8 cellular contexts compared by ENCODE assay signal in genomic region chr5:14593326-14594036, GRCh38. TPM values are rescaled to one million over a fixed set of nuclear protein-coding genes. Genes with fewer than 3 reads are reported as not detected.
DNase-seq lines count a peak whose midpoint lies in the region; TF ChIP-seq lines count a peak whose summit lies in the region.
"Had no signal": no experiment of that assay in that cellular context is flagged by ENCODE, and none has a peak within 500 bp of the region (broad histone marks: within the 10 kb centered on the region; RNA-seq: fewer than 3 reads in every experiment).

No MANE protein-coding gene starts in this region.

- H3K4me3 Mint-ChIP-seq in chondrocyte (ENCODE audit: unreplicated experiment): no peak overlapping the region

- DNase-seq in EH (ENCODE audit: low read depth) (peak; percentile 81), HL-60 (ENCODE audit: low read depth in 1 of 2, low spot score in 1 of 2) (no peak), chondrocyte (ENCODE audit: low spot score) (no peak), NCI-H510A treated with DMSO at 0.1 percent for 48 hours (lab: John Stamatoyannopoulos, UW) (no peak), DMS53 (lab: John Stamatoyannopoulos, UW) (no peak)
- peak; percentile 52 to 53 for DNase-seq in activated T-cell treated with anti-CD3 and anti-CD28 coated beads, Interleukin-2, amount 50 U/mL, for 48 hours
- DNase-seq: NCI-H2171 had no signal

- H3K27ac Mint-ChIP-seq in chondrocyte (ENCODE audit: unreplicated experiment): no peak overlapping the region

- H3K27me3 Mint-ChIP-seq in chondrocyte (ENCODE audit: low read depth): peaks cover 3% of the 10 kb centered on the region

- H3K4me1 ChIP-seq in neutrophil (ENCODE audit: control insufficient read depth in 1 of 2, insufficient read depth in 1 of 2, low read depth in 1 of 2, low read length in 1 of 2): peaks cover 94 to 95% of the 10 kb centered on the region in 2 experiments

- H3K4me3 ChIP-seq in HL-60 (replicated peaks; ENCODE audit: insufficient read depth, low read length): no peak overlapping the region
- no peak overlapping the region for H3K4me3 ChIP-seq in neutrophil (ENCODE audit: low read depth in 1 of 2, low read length in 1 of 2)

- peaks cover 4% of the 10 kb centered on the region for H3K4me1 Mint-ChIP-seq in chondrocyte (ENCODE audit: low read depth)

- H3K27me3 ChIP-seq in HL-60 (ENCODE audit: insufficient read depth, poor library complexity, severe bottlenecking) (no peaks in the 10 kb centered on the region), neutrophil (no peaks in the 10 kb centered on the region)

- H3K36me3 Mint-ChIP-seq in chondrocyte (ENCODE audit: low read depth): no peaks in the 10 kb centered on the region

- TF ChIP-seq CTCF in HL-60 (IDR thresholded peaks at IDR 0.05; ENCODE audit: insufficient read depth, low read length) (no peak), neutrophil (IDR thresholded peaks at IDR 0.05) (no peak), chondrocyte (IDR thresholded peaks at IDR 0.05) (no peak)

- H3K27ac ChIP-seq in HL-60 (replicated peaks) (peak overlapping the region; percentile 74), neutrophil (peak overlapping the region; percentile 87)

- no peaks in the 10 kb centered on the region for H3K9me3 ChIP-seq in neutrophil

- H3K36me3 ChIP-seq in neutrophil: no peaks in the 10 kb centered on the region

- H3K9me3 Mint-ChIP-seq in chondrocyte (ENCODE audit: low read depth): no peaks in the 10 kb centered on the region

RNA-seq across cellular contexts. Expression of gene OTULINL, which starts 11.9 kb away (rescaled TPM):
- 4.3 to 5.6 TPM (median 5.4 TPM) in 3 replicates for total RNA-seq in chondrocyte

Comparison
In these comparisons a context has a peak if more than half of its experiments do, and no peak if none do; other contexts are left out.
1. DNase-seq: peak in EH (single experiment) and activated T-cell treated with anti-CD3 and anti-CD28 coated beads, Interleukin-2, amount 50 U/mL, for 48 hours (2 of 2); none in HL-60 (0 of 2), chondrocyte (single experiment), NCI-H510A treated with DMSO at 0.1 percent for 48 hours (single experiment) and DMS53 (single experiment).